Comparison of ENCODE assay signal across 31 cellular contexts in the genomic region with DNA sequence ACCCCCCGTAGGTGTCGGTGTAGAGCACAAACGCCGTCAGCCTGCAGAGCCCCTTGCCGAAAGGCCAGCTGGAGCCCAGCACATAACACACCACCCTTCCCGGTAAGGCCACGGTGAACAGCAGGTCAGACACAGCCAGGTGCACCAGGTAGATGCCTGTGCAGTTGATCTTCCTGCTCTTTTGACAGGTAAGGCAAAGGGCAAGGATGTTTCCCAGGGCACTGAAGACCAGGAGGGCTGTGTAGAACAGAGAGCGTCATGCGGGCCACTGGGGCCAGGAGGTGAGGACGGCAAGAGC.
"Had no signal": no experiment of that assay in that cellular context is flagged by ENCODE, and none has a peak within 500 bp of the region (broad histone marks: within the 10 kb centered on the region; RNA-seq: fewer than 3 reads in every experiment).

No MANE protein-coding gene starts in this region.

- H3K4me3 Mint-ChIP-seq: activated B cell treated with CpG ODN at 0.5 μM for 24 hours; activated CD8-positive, alpha-beta T cell treated with anti-CD3 and anti-CD28 coated beads for 36 hours; activated naive CD4-positive, alpha-beta T cell treated with anti-CD3 and anti-CD28 coated beads for 36 hours; activated naive CD4-positive, alpha-beta T cell treated with anti-CD3 and anti-CD28 coated beads, Interleukin-2, amount 50 U/mL, for 24 hours; activated naive CD8-positive, alpha-beta T cell treated with anti-CD3 and anti-CD28 coated beads, Interleukin-2, amount 10 ng/mL, durations not matched to agents 7 days and 5 days; activated T-cell treated with anti-CD3 and anti-CD28 coated beads, Interleukin-2, amount 50 U/mL, for 72 hours; central memory CD8-positive, alpha-beta T cell; effector memory CD8-positive, alpha-beta T cell; T-helper 17 cell; T-helper 2 cell treated with Interferon-gamma antibody and Interleukin-4, amounts not matched to agents 5 μg/mL and 100 μg/mL, for 36 hours had no signal

- H3K9me3 Mint-ChIP-seq: activated B cell treated with CpG ODN at 0.5 μM for 24 hours; activated naive CD4-positive, alpha-beta T cell treated with anti-CD3 and anti-CD28 coated beads for 36 hours; activated naive CD4-positive, alpha-beta T cell treated with anti-CD3 and anti-CD28 coated beads, Interleukin-2, amount 50 U/mL, for 24 hours; central memory CD8-positive, alpha-beta T cell; effector memory CD8-positive, alpha-beta T cell had no signal

- H3K4me1 ChIP-seq: gastroesophageal sphincter had no signal

- H3K27ac Mint-ChIP-seq: activated B cell treated with CpG ODN at 0.5 μM for 24 hours; activated CD8-positive, alpha-beta T cell treated with anti-CD3 and anti-CD28 coated beads for 36 hours; activated naive CD4-positive, alpha-beta T cell treated with anti-CD3 and anti-CD28 coated beads for 36 hours; activated naive CD4-positive, alpha-beta T cell treated with anti-CD3 and anti-CD28 coated beads, Interleukin-2, amount 50 U/mL, for 24 hours; activated naive CD8-positive, alpha-beta T cell treated with anti-CD3 and anti-CD28 coated beads, Interleukin-2, amount 10 ng/mL, durations not matched to agents 7 days and 5 days; activated T-cell treated with anti-CD3 and anti-CD28 coated beads, Interleukin-2, amount 50 U/mL, for 72 hours; effector memory CD8-positive, alpha-beta T cell; T-helper 17 cell; T-helper 2 cell treated with Interferon-gamma antibody and Interleukin-4, amounts not matched to agents 5 μg/mL and 100 μg/mL, for 36 hours had no signal

- H3K27me3 ChIP-seq: brain microvascular endothelial cell, gastroesophageal sphincter had no signal

- DNase-seq: activated B cell treated with CpG ODN at 0.5 μM for 24 hours; activated CD4-positive, alpha-beta T cell treated with anti-CD3 and anti-CD28 coated beads for 48 hours; activated CD4-positive, alpha-beta T cell treated with anti-CD3 and anti-CD28 coated beads, Interleukin-2, amount 50 U/mL, for 1 hour; activated CD4-positive, alpha-beta T cell treated with anti-CD3 and anti-CD28 coated beads, Interleukin-2, amount 50 U/mL, for 48 hours; activated CD8-positive, alpha-beta memory T cell treated with anti-CD3 and anti-CD28 coated beads for 24 hours; activated CD8-positive, alpha-beta T cell treated with anti-CD3 and anti-CD28 coated beads for 36 hours; activated naive CD4-positive, alpha-beta T cell treated with anti-CD3 and anti-CD28 coated beads for 36 hours; activated naive CD8-positive, alpha-beta T cell treated with anti-CD3 and anti-CD28 coated beads, Interleukin-2, amount 10 ng/mL, durations not matched to agents 7 days and 5 days; activated T-cell treated with anti-CD3 and anti-CD28 coated beads, Interleukin-2, amount 50 U/mL, for 1 hour; activated T-cell treated with anti-CD3 and anti-CD28 coated beads, Interleukin-2, amount 50 U/mL, for 72 hours; amniotic stem cell; anterior cingulate cortex; brain microvascular endothelial cell; dermis blood vessel endothelial cell; effector CD4-positive, alpha-beta T cell; effector memory CD8-positive, alpha-beta T cell; esophagus squamous epithelium; foreskin melanocyte; T-helper 1 cell; T-helper 17 cell; T1000; WERI-Rb-1 had no signal

- H3K27ac ChIP-seq: brain microvascular endothelial cell, epithelial cell of prostate, esophagus squamous epithelium, gastroesophageal sphincter, WERI-Rb-1 had no signal

- H3K36me3 ChIP-seq: brain microvascular endothelial cell, esophagus squamous epithelium, gastroesophageal sphincter, WERI-Rb-1 had no signal

- ATAC-seq: activated CD4-positive, CD25-positive, alpha-beta regulatory T cell treated with anti-CD3 and anti-CD28 coated beads, Interleukin-2, amount 50 U/mL, for 24 hours; activated T-cell treated with anti-CD3 and anti-CD28 coated beads, Interleukin-2, amount 50 U/mL, for 72 hours; effector memory CD8-positive, alpha-beta T cell; gastroesophageal sphincter; T-helper 17 cell had no signal

- H3K27me3 Mint-ChIP-seq: activated B cell treated with CpG ODN at 0.5 μM for 24 hours; activated CD8-positive, alpha-beta T cell treated with anti-CD3 and anti-CD28 coated beads for 36 hours; activated naive CD4-positive, alpha-beta T cell treated with anti-CD3 and anti-CD28 coated beads, Interleukin-2, amount 50 U/mL, for 24 hours; central memory CD8-positive, alpha-beta T cell; effector memory CD8-positive, alpha-beta T cell; T-helper 17 cell had no signal

- H3K4me3 ChIP-seq: coronary artery, esophagus squamous epithelium, gastroesophageal sphincter had no signal

- FAIRE-seq: astrocyte, endometrium had no signal

- H3K9me3 ChIP-seq: esophagus squamous epithelium had no signal
